ENCODE assay signal across 16 cellular contexts in the genomic region with DNA sequence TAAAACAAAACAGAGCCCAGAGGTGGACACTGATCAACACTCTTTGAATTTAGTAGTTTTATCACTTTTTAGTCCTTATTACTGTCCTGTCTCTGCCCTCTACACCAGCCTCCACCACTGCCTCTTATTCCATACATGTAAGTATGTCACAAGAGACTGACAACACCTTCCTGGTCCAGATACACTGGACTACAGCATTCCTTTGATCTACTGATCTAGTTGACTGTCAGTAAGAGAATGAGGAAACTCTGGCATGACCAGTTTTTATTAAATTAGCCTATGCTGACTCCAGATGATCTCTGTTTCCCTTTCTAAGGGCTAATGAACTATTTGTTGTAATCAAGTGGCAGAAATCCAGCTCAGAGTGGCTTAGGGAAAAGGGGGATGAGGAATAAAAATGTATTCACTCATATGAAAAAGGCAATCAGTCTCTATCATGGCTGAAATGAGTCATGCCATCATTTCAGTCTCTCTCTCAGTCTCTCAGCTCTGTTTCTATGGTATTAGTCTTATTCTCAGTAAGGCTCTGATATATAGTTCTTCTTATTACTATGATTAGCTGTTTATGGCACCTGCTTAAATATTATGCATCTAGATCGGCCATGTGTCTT. TPM values are rescaled to one million over a fixed set of nuclear protein-coding genes. Genes with fewer than 3 reads are reported as not detected.
DNase-seq lines count a peak whose midpoint lies in the region; TF ChIP-seq lines count a peak whose summit lies in the region.
"Had no signal": no experiment of that assay in that cellular context is flagged by ENCODE, and none has a peak within 500 bp of the region (broad histone marks: within the 10 kb centered on the region; RNA-seq: fewer than 3 reads in every experiment).

No MANE protein-coding gene starts in this region.

- peaks cover 4 to 9% of the 10 kb centered on the region in 2 donors for H3K4me1 ChIP-seq in breast epithelium
- no peaks in the 10 kb centered on the region for H3K4me1 ChIP-seq in urinary bladder (ENCODE audit: insufficient read depth)

- H3K27me3 Mint-ChIP-seq in MCF 10A (ENCODE audit: insufficient read depth, unreplicated experiment) (no peaks in the 10 kb centered on the region), chondrocyte (ENCODE audit: low read depth) (no peaks in the 10 kb centered on the region), nephron (ENCODE audit: low read depth) (no peaks in the 10 kb centered on the region)

- BruUV-seq in MCF 10A (replicated peaks; lab: Mats Ljungman, UMichigan), result no TSS peak

- no peaks in the 10 kb centered on the region for H3K27me3 ChIP-seq in breast epithelium

- H3K9me3 Mint-ChIP-seq in MCF 10A (ENCODE audit: unreplicated experiment) (no peaks in the 10 kb centered on the region), chondrocyte (ENCODE audit: low read depth) (no peaks in the 10 kb centered on the region), nephron (no peaks in the 10 kb centered on the region)
- H3K9me3 Mint-ChIP-seq: endodermal cell had no signal

- 88% methylated on average over 1 of the region's 1 CpG for WGBS in urinary bladder

- no peaks in the 10 kb centered on the region for H3K9me3 ChIP-seq in breast epithelium

- CTCF ChIA-PET in MCF 10A (lab: Yijun Ruan, JAX) (interaction anchor here (0.5 to 4.6 kb wide), 14 partner anchors 14 to 321 kb away, joined by 3 to 26 read pairs (median 4); no protein-coding TSS in a partner anchor), GM10248 (lab: Yijun Ruan, JAX) (interaction anchor here (0.9 to 1.5 kb wide), 5 partner anchors 15 to 205 kb away, joined by 3 read pairs; no protein-coding TSS in a partner anchor)

- no peak for TF ChIP-seq POLR2A in breast epithelium (IDR thresholded peaks at IDR 0.05)

- DNase-seq in breast epithelium (ENCODE audit: low spot score in 2 of 2) (no peak), MCF 10A (ENCODE audit: unreplicated experiment) (no peak), chondrocyte (ENCODE audit: low spot score) (no peak), posterior cingulate gyrus (no peak), GM10248 (ENCODE audit: extremely low spot score) (no peak)
- no peak for DNase-seq in activated CD4-positive, CD25-positive, alpha-beta regulatory T cell treated with anti-CD3 and anti-CD28 coated beads, Interleukin-2, amount 50 U/mL, for 72 hours
- DNase-seq: activated CD4-positive, alpha-beta T cell treated with anti-CD3 and anti-CD28 coated beads for 1 hour; activated effector memory CD4-positive, alpha-beta T cell treated with Interleukin-2 at 50 U/mL for 16 hours; AML-193; DND-41; endodermal cell; nucleus accumbens; stimulated activated CD8-positive, alpha-beta memory T cell treated with anti-CD3 and anti-CD28 coated beads, Interleukin-4, amount 100 ng/mL, for 48 hours had no signal

- H3K4me3 ChIP-seq in breast epithelium (no peak overlapping the region), urinary bladder (ENCODE audit: low read depth, low read length) (no peak overlapping the region)

- no peaks in the 10 kb centered on the region for H3K36me3 ChIP-seq in breast epithelium
- H3K36me3 ChIP-seq in urinary bladder (ENCODE audit: insufficient read depth), result peaks cover 2% of the 10 kb centered on the region

- intact Hi-C loops in breast epithelium (cut with DNase I; ENCODE audit: low total_unique reads) (no loop called here), MCF 10A (cut with micrococcal nuclease) (no loop called here), posterior cingulate gyrus (cut with DNase I) (no loop called here)

- TF ChIP-seq CTCF in breast epithelium (IDR thresholded peaks at IDR 0.05) (no peak), MCF 10A (IDR thresholded peaks at IDR 0.05; ENCODE audit: unreplicated experiment) (no peak), chondrocyte (IDR thresholded peaks at IDR 0.05) (no peak), nephron (IDR thresholded peaks at IDR 0.05; ENCODE audit: unreplicated experiment in 3 of 3) (no peak), GM10248 (IDR thresholded peaks at IDR 0.05; ENCODE audit: control extremely low read depth, extremely low read depth, low read depth, missing control alignments) (no peak)

- no peak overlapping the region for H3K4me3 Mint-ChIP-seq in MCF 10A (ENCODE audit: unreplicated experiment)
- H3K4me3 Mint-ChIP-seq in chondrocyte (ENCODE audit: unreplicated experiment), result no peak overlapping the region
- no peak overlapping the region for H3K4me3 Mint-ChIP-seq in nephron
- H3K4me3 Mint-ChIP-seq: brain, endodermal cell had no signal

- H3K27ac ChIP-seq in breast epithelium (peak overlapping the region; percentile 65 to 78), urinary bladder (ENCODE audit: low read depth) (peak overlapping the region; percentile 23)

- POLR2A ChIA-PET in MCF 10A (lab: Yijun Ruan, JAX), result interaction anchor here (0.6 to 2.4 kb wide), 10 partner anchors 9 to 1583 kb away, joined by 3 to 10 read pairs (median 4); a partner anchor contains a TSS
- POLR2A ChIA-PET in GM10248 (lab: Yijun Ruan, JAX), result no interaction called here

- H3K36me3 Mint-ChIP-seq in MCF 10A (ENCODE audit: insufficient read depth, unreplicated experiment) (peaks cover 6% of the 10 kb centered on the region), chondrocyte (ENCODE audit: low read depth) (no peaks in the 10 kb centered on the region), nephron (ENCODE audit: low read depth) (no peaks in the 10 kb centered on the region)
- H3K36me3 Mint-ChIP-seq: brain had no signal

- H3K27ac Mint-ChIP-seq in MCF 10A (ENCODE audit: low read depth, unreplicated experiment) (no peak overlapping the region), chondrocyte (ENCODE audit: unreplicated experiment) (peak overlapping the region; percentile 50), nephron (peak overlapping the region in 2 of 3 experiments; percentile 20 to 36)
- H3K27ac Mint-ChIP-seq: endodermal cell had no signal

- peaks cover 24% of the 10 kb centered on the region for H3K4me1 Mint-ChIP-seq in MCF 10A (ENCODE audit: insufficient read depth, unreplicated experiment)
- H3K4me1 Mint-ChIP-seq in chondrocyte (ENCODE audit: low read depth), result peaks cover 38% of the 10 kb centered on the region
- peaks cover 30% of the 10 kb centered on the region for H3K4me1 Mint-ChIP-seq in nephron

RNA-seq across cellular contexts. Expression of a gene that starts 5.5 kb away (rescaled TPM):
- total RNA-seq in breast epithelium (10 to 100 TPM in 2 of 3 donors, 1 to 10 TPM in 1; 5.3 to 54.4 (median 29.2) TPM), MCF 10A (2022) (3.9 and 5.1 TPM in 2 replicates), chondrocyte (5.8 to 16.8 TPM (median 6.0 TPM) in 3 replicates), urinary bladder (5.6 TPM)
- 14.2 TPM for polyA plus RNA-seq in urinary bladder

RNA-seq across cellular contexts. Expression of a gene that starts 35.6 kb away (rescaled TPM):
- total RNA-seq in breast epithelium (100 to 1,000 TPM; 151 to 350 (median 287) TPM), MCF 10A (2022) (666 and 744 TPM in 2 replicates), chondrocyte (214 to 227 TPM (median 224 TPM) in 3 replicates), urinary bladder (343 TPM)
- 144 TPM for polyA plus RNA-seq in urinary bladder
